8 cellular contexts compared by ENCODE assay signal in the genomic region with DNA sequence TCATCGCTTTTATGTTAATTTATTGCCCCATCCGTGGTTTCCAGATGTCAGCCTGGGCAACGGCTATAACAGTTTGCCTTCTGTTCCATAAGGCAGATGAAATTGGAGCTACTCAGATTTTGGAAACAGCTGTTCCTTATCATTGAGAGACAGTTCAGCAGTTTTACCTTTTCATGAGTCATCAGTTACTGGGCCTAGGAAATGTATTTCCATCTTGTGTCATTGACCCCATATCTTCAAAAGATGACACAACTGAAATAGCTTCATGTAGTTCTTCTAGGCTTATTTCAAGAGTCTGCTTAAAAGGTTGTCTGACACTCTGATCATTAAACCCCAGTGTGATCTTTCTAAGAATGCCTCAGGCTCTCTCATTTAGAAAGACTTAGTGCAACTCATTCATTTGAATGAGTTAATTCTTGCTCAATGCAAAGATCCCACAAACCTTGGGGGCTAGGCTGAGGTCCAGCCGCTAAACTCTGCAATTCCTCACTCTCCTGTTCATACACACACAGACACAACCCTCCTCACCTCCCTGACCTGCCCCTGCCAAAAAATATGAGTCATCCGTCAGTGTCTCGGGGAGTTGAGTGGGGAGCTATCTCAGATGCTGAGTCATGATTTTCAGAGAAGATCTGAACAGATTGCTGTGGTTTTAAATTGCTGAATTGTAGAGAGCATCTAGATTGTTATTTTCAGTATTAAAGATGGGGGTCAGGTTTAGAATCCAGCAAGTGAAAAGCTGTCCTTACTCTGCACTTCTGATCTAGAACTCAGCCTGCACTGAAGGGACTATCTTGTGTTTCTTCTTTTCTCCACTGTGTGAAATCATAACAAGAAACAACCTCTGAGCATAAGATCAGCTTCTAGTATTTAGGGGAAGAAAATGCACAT.
DNase-seq lines count a peak whose midpoint lies in the region; ATAC-seq and TF ChIP-seq lines count a peak whose summit lies in the region.

No MANE protein-coding gene starts in this region.

- peak; percentile 67 for ATAC-seq in GM18870 (IDR thresholded peaks at IDR 0.05; ENCODE audit: unreplicated experiment)
- ATAC-seq in T-helper 17 cell = peak; percentile 71
- peak; percentile 73 for ATAC-seq in naive thymus-derived CD4-positive, alpha-beta T cell
- ATAC-seq in HG02840 (IDR thresholded peaks at IDR 0.05; ENCODE audit: low FRiP score, unreplicated experiment) = no peak

- H3K4me1 ChIP-seq in naive thymus-derived CD4-positive, alpha-beta T cell (ENCODE audit: control insufficient read depth in 2 of 2, insufficient read depth in 2 of 2, low read length in 2 of 2) = peaks cover 0 to 5% of the 10 kb centered on the region in 2 donors

- peaks cover 16% of the 10 kb centered on the region for H3K4me1 Mint-ChIP-seq in T-helper 17 cell
- H3K4me1 Mint-ChIP-seq in naive thymus-derived CD4-positive, alpha-beta T cell = peaks cover 0 to 36% (median 5%) of the 10 kb centered on the region in 7 donors

- peaks cover 0 to 35% (median 0%) of the 10 kb centered on the region in 3 experiments for H3K36me3 ChIP-seq in naive thymus-derived CD4-positive, alpha-beta T cell (ENCODE audit: control insufficient read depth in 2 of 3, insufficient read depth in 3 of 3, low read length in 3 of 3)

- intact Hi-C loops in naive thymus-derived CD4-positive, alpha-beta T cell (cut with micrococcal nuclease) = no loop called here

- DNase-seq in AG09319 (ENCODE audit: extremely low read depth, low read depth) (peak; percentile 85), HPDE6-E6E7 (ENCODE audit: extremely low spot score) (peak; percentile 85), T-helper 17 cell (no peak), cerebellum (ENCODE audit: low spot score) (peak; percentile 34), NCI-H2081 treated with DMSO at 0.1 percent for 48 hours (lab: John Stamatoyannopoulos, UW) (no peak)
- DNase-seq in naive thymus-derived CD4-positive, alpha-beta T cell = peak in 1 of 9 donors; percentile 44

- H3K9me3 Mint-ChIP-seq in naive thymus-derived CD4-positive, alpha-beta T cell = no peaks in the 10 kb centered on the region

- H3K9me3 ChIP-seq in T-helper 17 cell (ENCODE audit: control insufficient read depth, low read length, poor library complexity, severe bottlenecking) = no peaks in the 10 kb centered on the region
- H3K9me3 ChIP-seq in naive thymus-derived CD4-positive, alpha-beta T cell (ENCODE audit: control insufficient read depth in 2 of 3, low read length in 3 of 3) = no peaks in the 10 kb centered on the region

- no peak overlapping the region for H3K4me3 Mint-ChIP-seq in T-helper 17 cell
- H3K4me3 Mint-ChIP-seq in naive thymus-derived CD4-positive, alpha-beta T cell = peak overlapping the region in 1 of 10 donors; percentile 2

- no peak for TF ChIP-seq CTCF in AG09319 (IDR thresholded peaks at IDR 0.05; ENCODE audit: low read depth, low read length)

- H3K4me3 ChIP-seq in naive thymus-derived CD4-positive, alpha-beta T cell (ENCODE audit: low read length) = no peak overlapping the region

- CTCF ChIA-PET in naive thymus-derived CD4-positive, alpha-beta T cell (lab: Charles Lee) = no interaction called here

- POLR2A ChIA-PET in naive thymus-derived CD4-positive, alpha-beta T cell (lab: Charles Lee) = no interaction called here

- no peak overlapping the region for H3K27ac ChIP-seq in naive thymus-derived CD4-positive, alpha-beta T cell (ENCODE audit: low read depth, low read length)

- peaks cover 7% of the 10 kb centered on the region for H3K36me3 Mint-ChIP-seq in T-helper 17 cell (ENCODE audit: low read depth)
- H3K36me3 Mint-ChIP-seq in naive thymus-derived CD4-positive, alpha-beta T cell = peaks cover 5 to 25% (median 6%) of the 10 kb centered on the region in 5 donors

- H3K27me3 ChIP-seq in naive thymus-derived CD4-positive, alpha-beta T cell (ENCODE audit: control insufficient read depth in 2 of 2, insufficient read depth in 2 of 2, low read length in 2 of 2) = no peaks in the 10 kb centered on the region

- no peaks in the 10 kb centered on the region for H3K27me3 Mint-ChIP-seq in T-helper 17 cell
- no peaks in the 10 kb centered on the region for H3K27me3 Mint-ChIP-seq in naive thymus-derived CD4-positive, alpha-beta T cell

- H3K27ac Mint-ChIP-seq in T-helper 17 cell = peak overlapping the region; percentile 67
- peak overlapping the region in 3 of 9 donors; percentile 7 to 43 (median 14) for H3K27ac Mint-ChIP-seq in naive thymus-derived CD4-positive, alpha-beta T cell

Comparison
In these comparisons a context has a peak if more than half of its experiments do, and no peak if none do; other contexts are left out.
1. DNase-seq: peak in AG09319 (single experiment), HPDE6-E6E7 (single experiment) and cerebellum (single experiment); none in T-helper 17 cell (0 of 3) and NCI-H2081 treated with DMSO at 0.1 percent for 48 hours (single experiment).